ENCODE assay signal across 8 cellular contexts in genomic region chrX:40105791-40106676, GRCh38. TPM values are rescaled to one million over a fixed set of nuclear protein-coding genes. Genes with fewer than 3 reads are reported as not detected.
DNase-seq lines count a peak whose midpoint lies in the region; ATAC-seq and TF ChIP-seq lines count a peak whose summit lies in the region.

No MANE protein-coding gene starts in this region.

- H3K27ac ChIP-seq in HEK293 (ENCODE audit: extremely low read depth, low read depth, low read length), result peak overlapping the region; percentile 100
- peak overlapping the region; percentile 90 for H3K27ac ChIP-seq in Panc1 (ENCODE audit: low read length)
- no peak overlapping the region for H3K27ac ChIP-seq in osteoblast (ENCODE audit: low read depth, low read length)

- H4K20me1 ChIP-seq in osteoblast (ENCODE audit: insufficient read depth, low read length), result peaks cover 4% of the 10 kb centered on the region

- no peaks in the 10 kb centered on the region for H3K79me2 ChIP-seq in osteoblast (ENCODE audit: insufficient read depth, low read length)

- BruUV-seq in Panc1 (replicated peaks; lab: Mats Ljungman, UMichigan), result no TSS peak

- no peak for TF ChIP-seq CTCF in HEK293 (tag by site-specific recombination; IDR thresholded peaks at IDR 0.05)
- no peak for TF ChIP-seq CTCF in Panc1 (IDR thresholded peaks at IDR 0.05)
- no peak for TF ChIP-seq CTCF in osteoblast (IDR thresholded peaks at IDR 0.05; ENCODE audit: extremely low read depth, low read depth, low read length)

- POLR2A ChIA-PET in HEK293 (lab: Yijun Ruan, JAX), result interaction anchor here (0.6 to 5.7 kb wide), 4 partner anchors 8 to 435 kb away, joined by 3 to 50 read pairs (median 6); partner anchors contain the start of gene BCOR
- POLR2A ChIA-PET in Panc1 (lab: Charles Lee), result no interaction called here

- H2AFZ ChIP-seq in osteoblast (ENCODE audit: low read length), result no peak overlapping the region

- in situ Hi-C loops in Panc1 (cut with HindIII; ENCODE audit: low pct_unique_long_range_greater_than_20kb, low sequenced_read_pairs), result no loop called here

- CTCF ChIA-PET in HEK293 (lab: Yijun Ruan, JAX) (interaction anchor here (0.6 kb wide), 1 partner anchor 48 kb away, joined by 3 read pairs; no protein-coding TSS in a partner anchor), Panc1 (lab: Charles Lee) (interaction anchor here (0.6 kb wide), 1 partner anchor 375 kb away, joined by 3 read pairs; no protein-coding TSS in a partner anchor)

- ATAC-seq in Panc1 (peak; percentile 22), GM21360 (IDR thresholded peaks at IDR 0.05; ENCODE audit: unreplicated experiment) (no peak), GM18502 (IDR thresholded peaks at IDR 0.05; ENCODE audit: poor library complexity, unreplicated experiment) (no peak)

- no peaks in the 10 kb centered on the region for H3K36me3 ChIP-seq in HEK293 (ENCODE audit: control insufficient read depth in 2 of 2, insufficient read depth in 1 of 2, low read length in 2 of 2)
- H3K36me3 ChIP-seq in Panc1 (ENCODE audit: control insufficient read depth, insufficient read depth, low read length), result no peaks in the 10 kb centered on the region
- H3K36me3 ChIP-seq in osteoblast (ENCODE audit: insufficient read depth, low read length), result no peaks in the 10 kb centered on the region

- H3K4me3 ChIP-seq in HEK293 (ENCODE audit: low read depth, low read length) (peak overlapping the region; percentile 64), Panc1 (ENCODE audit: low read depth in 2 of 2, low read length in 2 of 2) (peak overlapping the region; percentile 43 to 50), osteoblast (ENCODE audit: insufficient read depth, low read length) (peak overlapping the region; percentile 67)

- intact Hi-C loops in Panc1 (cut with micrococcal nuclease; ENCODE audit: unreplicated experiment), result loop anchor here (10.0 kb wide), 1 partner anchor 159 kb away; no protein-coding TSS in a partner anchor

- no peaks in the 10 kb centered on the region for H3K9me3 ChIP-seq in HEK293 (ENCODE audit: control insufficient read depth, insufficient read depth, low read depth, low read length)
- no peaks in the 10 kb centered on the region for H3K9me3 ChIP-seq in Panc1 (ENCODE audit: control insufficient read depth, insufficient read depth, low read depth, low read length)
- H3K9me3 ChIP-seq in osteoblast (ENCODE audit: low read depth, low read length), result no peaks in the 10 kb centered on the region

- H3K4me1 ChIP-seq in HEK293 (ENCODE audit: control insufficient read depth, insufficient read depth, low read length) (peaks cover 16% of the 10 kb centered on the region), Panc1 (ENCODE audit: control insufficient read depth, insufficient read depth, low read length) (peaks cover 19% of the 10 kb centered on the region), osteoblast (ENCODE audit: insufficient read depth, low read length) (peaks cover 12% of the 10 kb centered on the region)

- H3K27me3 ChIP-seq in Panc1 (ENCODE audit: control insufficient read depth, insufficient read depth, low read length) (no peaks in the 10 kb centered on the region), osteoblast (ENCODE audit: insufficient read depth, low read length) (peaks cover 45% of the 10 kb centered on the region)

- DNase-seq in C1 segment of cervical spinal cord (lab: John Stamatoyannopoulos, UW), result peak in 12 of 14 donors; percentile 26 to 68 (median 42)
- DNase-seq in Panc1 (ENCODE audit: low read depth, low spot score), result no peak
- DNase-seq in activated gamma-delta T cell treated with Interleukin-2 at 50 U/mL for 16 hours, result peak; percentile 61
- DNase-seq in globus pallidus (ENCODE audit: low spot score), result peak; percentile 73
- peak; percentile 96 for DNase-seq in osteoblast (ENCODE audit: insufficient read length, low spot score, missing footprints)

- H3K4me2 ChIP-seq in osteoblast (ENCODE audit: insufficient read depth, low read length), result peak overlapping the region; percentile 76

TF ChIP-seq in HEK293, 187 proteins besides CTCF, POLR2A, EP300 and RAD21 (continues in another document):
- TF ChIP-seq ZBTB11 (tag by site-specific recombination; conservative IDR thresholded peaks at IDR 0.05; ENCODE audit: low read depth), result peak; percentile 18; the same call in 1 of the 2 replicates
- TF ChIP-seq ZNF223 (tag by site-specific recombination; IDR thresholded peaks at IDR 0.05), result no peak
- 0 out of 2 replicates have a peak, but pooled peaks have one; percentile 15 for TF ChIP-seq KLF16 (tag by site-specific recombination; IDR thresholded peaks at IDR 0.05)
- TF ChIP-seq ZNF776 (tag by site-specific recombination; IDR thresholded peaks at IDR 0.05; ENCODE audit: borderline replicate concordance), result no peak
- TF ChIP-seq ATF2 (tag by site-specific recombination; IDR thresholded peaks at IDR 0.05; ENCODE audit: low read depth), result no peak
- no peak for TF ChIP-seq ZNF202 (tag by site-specific recombination; IDR thresholded peaks at IDR 0.05; ENCODE audit: borderline replicate concordance)
- TF ChIP-seq ZBTB20 (tag by site-specific recombination; IDR thresholded peaks at IDR 0.05), result no peak
- TF ChIP-seq ZNF518A (tag by site-specific recombination; conservative IDR thresholded peaks at IDR 0.05; ENCODE audit: low read depth), result no peak
- TF ChIP-seq ZNF211 (tag by site-specific recombination; IDR thresholded peaks at IDR 0.05; ENCODE audit: low read depth), result no peak
- TF ChIP-seq BCL11B (tag by site-specific recombination; IDR thresholded peaks at IDR 0.05; ENCODE audit: low read depth), result 0 out of 2 replicates have a peak, but pooled peaks have one; percentile 7

RNA-seq across cellular contexts. Expression of gene BCOR, which starts 8.3 kb away (rescaled TPM):
- 48.3 TPM for total RNA-seq in Panc1 (2021; ENCODE audit: unreplicated experiment)
- 33.8 TPM for polyA plus RNA-seq in Panc1 (2012; ENCODE audit: insufficient read length)
- total RNA-seq in osteoblast, result 14.7 and 14.8 TPM in 2 replicates
